Comparison of ENCODE assay signal across 18 cellular contexts in the genomic region with DNA sequence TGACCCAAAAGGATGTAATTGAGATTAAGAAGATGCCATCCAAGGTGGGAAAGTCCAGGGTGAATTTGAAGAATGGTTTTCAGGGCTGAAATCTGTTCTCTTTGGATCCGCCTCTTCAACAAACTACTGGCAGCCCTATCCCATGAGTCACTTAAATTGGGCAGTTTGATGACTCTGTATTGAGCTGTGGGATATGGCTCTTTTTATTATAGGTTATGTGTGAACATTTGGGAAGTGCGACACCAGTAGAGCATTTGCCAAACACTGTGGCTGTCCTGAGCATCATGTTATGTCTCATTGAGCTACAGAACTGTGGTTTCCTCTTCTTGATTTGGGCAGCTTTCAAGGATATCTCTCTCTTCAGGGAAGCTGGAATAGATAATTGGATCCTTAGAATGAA.
"Had no signal": no experiment of that assay in that cellular context is flagged by ENCODE, and none has a peak within 500 bp of the region (broad histone marks: within the 10 kb centered on the region; RNA-seq: fewer than 3 reads in every experiment).

No MANE protein-coding gene starts in this region.

- H3K36me3 ChIP-seq: neutrophil, uterus had no signal

- H3K9me3 Mint-ChIP-seq: activated CD4-positive, alpha-beta T cell treated with anti-CD3 and anti-CD28 coated beads, Interleukin-2, amount 10 ng/mL, durations not matched to agents 24 days and 14 days had no signal

- H3K27me3 ChIP-seq: neutrophil, tibial nerve, uterus had no signal

- H3K4me3 ChIP-seq: tibial nerve, uterus had no signal

- H3K4me3 Mint-ChIP-seq: activated B cell treated with CpG ODN at 0.5 μM for 24 hours; activated CD4-positive, alpha-beta T cell treated with anti-CD3 and anti-CD28 coated beads, Interleukin-2, amount 10 ng/mL, durations not matched to agents 24 days and 14 days; activated CD8-positive, alpha-beta T cell treated with anti-CD3 and anti-CD28 coated beads, Interleukin-2, amount 10 ng/mL, durations not matched to agents 7 days and 5 days; activated naive CD8-positive, alpha-beta T cell treated with anti-CD3 and anti-CD28 coated beads, Interleukin-2, amount 50 U/mL, for 24 hours; activated T-helper 1 cell treated with anti-CD3 and anti-CD28 coated beads, Interleukin-12 subunit alpha, Interleukin-12 subunit beta, Interleukin-2, Interleukin-4 antibody, amounts not matched to agents 30 ng/mL and 10 ng/mL and 1 ng/mL, durations not matched to agents 14 hours and 24 hours and 36 hours; natural killer cell had no signal

- H3K27me3 Mint-ChIP-seq: activated B cell treated with CpG ODN at 0.5 μM for 24 hours; activated CD4-positive, alpha-beta T cell treated with anti-CD3 and anti-CD28 coated beads, Interleukin-2, amount 10 ng/mL, durations not matched to agents 24 days and 14 days; activated naive CD8-positive, alpha-beta T cell treated with anti-CD3 and anti-CD28 coated beads, Interleukin-2, amount 50 U/mL, for 24 hours had no signal

- DNase-seq: activated B cell treated with CpG ODN at 0.5 μM for 24 hours; activated CD4-positive, alpha-beta T cell treated with anti-CD3 and anti-CD28 coated beads, Interleukin-2, amount 10 ng/mL, durations not matched to agents 24 days and 14 days; activated CD8-positive, alpha-beta T cell treated with anti-CD3 and anti-CD28 coated beads, Interleukin-2, amount 10 ng/mL, durations not matched to agents 7 days and 5 days; activated naive CD4-positive, alpha-beta T cell; activated naive CD8-positive, alpha-beta T cell treated with anti-CD3 and anti-CD28 coated beads, Interleukin-2, amount 50 U/mL, for 24 hours; kidney glomerular epithelial cell; left ventricle myocardium superior; mesenchymal stem cell; natural killer cell; stimulated activated CD4-positive, alpha-beta T cell treated with anti-CD3 and anti-CD28 coated beads, Interleukin-12 subunit alpha, Interleukin-12 subunit beta, amount 100 ng/mL, for 4 hours; stimulated activated CD4-positive, alpha-beta T cell treated with anti-CD3 and anti-CD28 coated beads, Interleukin-2, amount 100 ng/mL, for 24 hours; T-helper 2 cell; uterus had no signal

- H3K27ac Mint-ChIP-seq: activated B cell treated with CpG ODN at 0.5 μM for 24 hours; activated CD4-positive, alpha-beta T cell treated with anti-CD3 and anti-CD28 coated beads, Interleukin-2, amount 10 ng/mL, durations not matched to agents 24 days and 14 days; activated CD8-positive, alpha-beta T cell treated with anti-CD3 and anti-CD28 coated beads, Interleukin-2, amount 10 ng/mL, durations not matched to agents 7 days and 5 days; activated naive CD8-positive, alpha-beta T cell treated with anti-CD3 and anti-CD28 coated beads, Interleukin-2, amount 50 U/mL, for 24 hours; activated T-helper 1 cell treated with anti-CD3 and anti-CD28 coated beads, Interleukin-12 subunit alpha, Interleukin-12 subunit beta, Interleukin-2, Interleukin-4 antibody, amounts not matched to agents 30 ng/mL and 10 ng/mL and 1 ng/mL, durations not matched to agents 14 hours and 24 hours and 36 hours; natural killer cell had no signal

- H3K9me3 ChIP-seq: neutrophil had no signal

- H3K27ac ChIP-seq: neutrophil, tibial nerve, uterus had no signal

- ATAC-seq: activated CD8-positive, alpha-beta T cell treated with anti-CD3 and anti-CD28 coated beads, Interleukin-2, amount 10 ng/mL, durations not matched to agents 7 days and 5 days; activated naive CD8-positive, alpha-beta T cell treated with anti-CD3 and anti-CD28 coated beads, Interleukin-2, amount 50 U/mL, for 24 hours; left ventricle myocardium superior; natural killer cell had no signal

- FAIRE-seq: astrocyte, TTC549 had no signal

- H3K4me1 Mint-ChIP-seq: activated B cell treated with CpG ODN at 0.5 μM for 24 hours; activated CD4-positive, alpha-beta T cell treated with anti-CD3 and anti-CD28 coated beads, Interleukin-2, amount 10 ng/mL, durations not matched to agents 24 days and 14 days; activated naive CD8-positive, alpha-beta T cell treated with anti-CD3 and anti-CD28 coated beads, Interleukin-2, amount 50 U/mL, for 24 hours; natural killer cell had no signal
